Comparison of ENCODE assay signal across 8 cellular contexts in genomic region chr12:50923361-50924130, GRCh38. TPM values are rescaled to one million over a fixed set of nuclear protein-coding genes. Genes with fewer than 3 reads are reported as not detected.
DNase-seq lines count a peak whose midpoint lies in the region; ATAC-seq, FAIRE-seq and TF ChIP-seq lines count a peak whose summit lies in the region.

No MANE protein-coding gene starts in this region.

- no peaks in the 10 kb centered on the region for H3K36me3 ChIP-seq in GM12878 (ENCODE audit: control insufficient read depth in 2 of 2, insufficient read depth in 2 of 2, low read length in 1 of 2)
- no peaks in the 10 kb centered on the region for H3K36me3 ChIP-seq in mesenchymal stem cell (ENCODE audit: control insufficient read depth in 1 of 2, insufficient read depth in 2 of 2, low read depth in 1 of 2, low read length in 2 of 2)

- ATAC-seq in activated CD8-positive, alpha-beta memory T cell treated with anti-CD3 and anti-CD28 coated beads, Interleukin-2, amount 10 ng/mL, durations not matched to agents 7 days and 5 days, result no peak
- ATAC-seq in GM12878 (no peak), HG03108 (IDR thresholded peaks at IDR 0.05; ENCODE audit: unreplicated experiment) (no peak)

- no peaks in the 10 kb centered on the region for H3K9me3 Mint-ChIP-seq in activated CD8-positive, alpha-beta memory T cell treated with anti-CD3 and anti-CD28 coated beads, Interleukin-2, amount 10 ng/mL, durations not matched to agents 7 days and 5 days (ENCODE audit: low read depth)
- H3K9me3 Mint-ChIP-seq in type B pancreatic cell, result peaks cover 1% of the 10 kb centered on the region

- H2BK15ac ChIP-seq in mesenchymal stem cell (ENCODE audit: low read depth, poor library complexity, severe bottlenecking), result no peak overlapping the region

- no peak overlapping the region for H2BK5ac ChIP-seq in mesenchymal stem cell (ENCODE audit: low read depth, low read length, poor library complexity, severe bottlenecking)

- peak overlapping the region; percentile 19 for H3K9ac ChIP-seq in GM12878 (ENCODE audit: control insufficient read depth, insufficient read depth, low read length)
- peak overlapping the region; percentile 94 for H3K9ac ChIP-seq in mesenchymal stem cell (ENCODE audit: low read length)

- no peaks in the 10 kb centered on the region for H3K27me3 Mint-ChIP-seq in activated CD8-positive, alpha-beta memory T cell treated with anti-CD3 and anti-CD28 coated beads, Interleukin-2, amount 10 ng/mL, durations not matched to agents 7 days and 5 days
- no peaks in the 10 kb centered on the region for H3K27me3 Mint-ChIP-seq in type B pancreatic cell

- no peak overlapping the region for H4K91ac ChIP-seq in mesenchymal stem cell (ENCODE audit: low read length)

- peak overlapping the region; percentile 52 to 89 for H3K18ac ChIP-seq in mesenchymal stem cell (ENCODE audit: low read depth in 1 of 2, low read length in 2 of 2)

- peak overlapping the region in 1 of 2 experiments; percentile 54 for H3K4ac ChIP-seq in mesenchymal stem cell (ENCODE audit: low read depth in 1 of 2, low read length in 2 of 2)

- no peaks in the 10 kb centered on the region for H3K79me1 ChIP-seq in mesenchymal stem cell (replicated peaks; ENCODE audit: low read length, poor library complexity, severe bottlenecking)

- no TSS peak for BruUV-seq in GM12878 (replicated peaks; lab: Mats Ljungman, UMichigan)

- no peak overlapping the region for H2AFZ ChIP-seq in GM12878 (ENCODE audit: control insufficient read depth, low read depth, low read length)
- no peak overlapping the region for H2AFZ ChIP-seq in mesenchymal stem cell (ENCODE audit: low read depth, low read length)

- H3K27me3 ChIP-seq in GM12878 (replicated peaks in 1 of 2; ENCODE audit: control insufficient read depth in 2 of 2, insufficient read depth in 2 of 2, low read length in 1 of 2), result no peaks in the 10 kb centered on the region
- H3K27me3 ChIP-seq in mesenchymal stem cell (ENCODE audit: control insufficient read depth in 1 of 2, insufficient read depth in 1 of 2, low read length in 2 of 2), result no peaks in the 10 kb centered on the region

- in situ Hi-C loops in GM12878 (cut with MboI), result no loop called here

- DNase-seq in activated CD8-positive, alpha-beta memory T cell treated with anti-CD3 and anti-CD28 coated beads, Interleukin-2, amount 10 ng/mL, durations not matched to agents 7 days and 5 days, result peak; percentile 27
- DNase-seq in activated CD8-positive, alpha-beta memory T cell treated with anti-CD3 and anti-CD28 coated beads, Interleukin-2, amount 50 U/mL, for 4 hours, result no peak
- DNase-seq in GM12878 (ENCODE audit: low read depth, low spot score), result no peak
- DNase-seq in mesenchymal stem cell, result no peak
- DNase-seq in type B pancreatic cell (ENCODE audit: extremely low spot score, unreplicated experiment), result no peak
- DNase-seq in NCI-H446 (lab: John Stamatoyannopoulos, UW), result no peak
- DNase-seq in NCI-H510A (lab: John Stamatoyannopoulos, UW), result no peak

- H3K4me3 Mint-ChIP-seq in activated CD8-positive, alpha-beta memory T cell treated with anti-CD3 and anti-CD28 coated beads, Interleukin-2, amount 10 ng/mL, durations not matched to agents 7 days and 5 days, result peak overlapping the region; percentile 72
- peak overlapping the region; percentile 86 for H3K4me3 Mint-ChIP-seq in type B pancreatic cell

- peak overlapping the region; percentile 78 for H3K4me2 ChIP-seq in GM12878 (ENCODE audit: control insufficient read depth, insufficient read depth)
- H3K4me2 ChIP-seq in mesenchymal stem cell (ENCODE audit: low read length, poor library complexity, severe bottlenecking), result peak overlapping the region; percentile 85

- no peak overlapping the region for H4K8ac ChIP-seq in mesenchymal stem cell (ENCODE audit: low read length)

- H3K27ac ChIP-seq in GM12878 (ENCODE audit: control insufficient read depth, insufficient read depth) (peak overlapping the region; percentile 59), mesenchymal stem cell (ENCODE audit: low read length, poor library complexity, severe bottlenecking) (peak overlapping the region; percentile 40)

- peak overlapping the region; percentile 63 to 73 for H2BK12ac ChIP-seq in mesenchymal stem cell (ENCODE audit: low read length in 2 of 2)

- POLR2A ChIA-PET in GM12878 (lab: Charles Lee), result interaction anchor here (0.6 to 0.7 kb wide), 4 partner anchors 21 to 159 kb away, joined by 4 to 5 read pairs (median 4); no protein-coding TSS in a partner anchor

- peaks cover 50% of the 10 kb centered on the region for H3K4me1 Mint-ChIP-seq in activated CD8-positive, alpha-beta memory T cell treated with anti-CD3 and anti-CD28 coated beads, Interleukin-2, amount 10 ng/mL, durations not matched to agents 7 days and 5 days
- H3K4me1 Mint-ChIP-seq in type B pancreatic cell (ENCODE audit: unreplicated experiment), result peaks cover 48% of the 10 kb centered on the region

- no peak overlapping the region for H3K23ac ChIP-seq in mesenchymal stem cell (ENCODE audit: low read length in 2 of 2)

- TF ChIP-seq EP300 in GM12878 (IDR thresholded peaks at IDR 0.05; ENCODE audit: borderline replicate concordance in 1 of 2, control insufficient read depth in 1 of 2, low read depth in 2 of 2, low read length in 2 of 2), result no peak

- intact Hi-C loops in GM12878 (cut with micrococcal nuclease; ENCODE audit: unreplicated experiment), result no loop called here

- peak overlapping the region; percentile 90 for H2BK120ac ChIP-seq in mesenchymal stem cell (ENCODE audit: low read depth, low read length)

- no peak for TF ChIP-seq POLR2A in GM12878 (IDR thresholded peaks at IDR 0.05; ENCODE audit: low read depth, low read length)

- H3K14ac ChIP-seq in mesenchymal stem cell (ENCODE audit: low read length in 2 of 2), result no peak overlapping the region

- TF ChIP-seq CTCF in GM12878 (IDR thresholded peaks at IDR 0.05 in 2 of 3, conservative IDR thresholded peaks at IDR 0.05 in 1 of 3; ENCODE audit: control insufficient read depth in 2 of 3, extremely low read depth in 1 of 3, insufficient read depth in 1 of 3, low read depth in 3 of 3, low read length in 3 of 3) (no peak), type B pancreatic cell (conservative IDR thresholded peaks at IDR 0.05) (no peak)

- H3K27ac Mint-ChIP-seq in activated CD8-positive, alpha-beta memory T cell treated with anti-CD3 and anti-CD28 coated beads, Interleukin-2, amount 10 ng/mL, durations not matched to agents 7 days and 5 days, result peak overlapping the region; percentile 82
- H3K27ac Mint-ChIP-seq in type B pancreatic cell, result peak overlapping the region; percentile 86

- no peak overlapping the region for H2AK5ac ChIP-seq in mesenchymal stem cell (ENCODE audit: low read length, severe bottlenecking)

- H3K79me2 ChIP-seq in GM12878 (ENCODE audit: control insufficient read depth, insufficient read depth, low read length), result no peaks in the 10 kb centered on the region

- H3K4me3 ChIP-seq in GM12878 (0 out of 2 replicates have a peak overlapping the region, but pooled peaks have one; percentile 28), mesenchymal stem cell (ENCODE audit: insufficient read depth in 1 of 2, low read depth in 1 of 2, low read length in 2 of 2) (peak overlapping the region in 1 of 2 experiments; percentile 84)

- TF ChIP-seq RAD21 in GM12878 (IDR thresholded peaks at IDR 0.05; ENCODE audit: insufficient read depth, low read depth, low read length), result no peak

- no peak for FAIRE-seq in GM12878 (lab: Jason Lieb, UNC)

- RAD21 ChIA-PET in GM12878 (lab: Charles Lee; ENCODE audit: unreplicated experiment), result interaction anchor here (0.6 to 1.0 kb wide), 2 partner anchors 93 to 418 kb away, joined by 3 read pairs; no protein-coding TSS in a partner anchor

- no peaks in the 10 kb centered on the region; the same call in 2 of the 3 replicates for H3K9me3 ChIP-seq in GM12878 (replicated peaks; ENCODE audit: control insufficient read depth, insufficient read depth, low read length)
- H3K9me3 ChIP-seq in mesenchymal stem cell (ENCODE audit: control insufficient read depth, low read length), result no peaks in the 10 kb centered on the region

- CTCF ChIA-PET in activated CD8-positive, alpha-beta memory T cell treated with anti-CD3 and anti-CD28 coated beads, Interleukin-2, amount 10 ng/mL, durations not matched to agents 7 days and 5 days (lab: Charles Lee), result interaction anchor here (0.9 to 1.7 kb wide), 4 partner anchors 9 to 105 kb away, joined by 3 to 5 read pairs (median 3); partner anchors contain the start of gene SLC11A2
- CTCF ChIA-PET in GM12878 (lab: Yijun Ruan, JAX), result interaction anchor here (0.6 to 0.8 kb wide), 2 partner anchors 63 to 153 kb away, joined by 3 read pairs; no protein-coding TSS in a partner anchor

- under 1% methylated on average over 8 of the region's 8 CpGs for WGBS in GM12878 (ENCODE audit: insufficient coverage, insufficient replicate concordance, low lambda C conversion rate, missing lambda C conversion rate)
- 49% methylated on average over 8 of the region's 8 CpGs for WGBS in mesenchymal stem cell

- H3K36me3 Mint-ChIP-seq in activated CD8-positive, alpha-beta memory T cell treated with anti-CD3 and anti-CD28 coated beads, Interleukin-2, amount 10 ng/mL, durations not matched to agents 7 days and 5 days, result peaks cover 2% of the 10 kb centered on the region
- H3K36me3 Mint-ChIP-seq in type B pancreatic cell, result peaks cover 3% of the 10 kb centered on the region

- SMC1A ChIA-PET in GM12878 (lab: Charles Lee; ENCODE audit: uncharacterized antibody, unreplicated experiment), result interaction anchor here (0.6 to 2.2 kb wide), 3 partner anchors 9 to 158 kb away, joined by 3 to 6 read pairs (median 3); no protein-coding TSS in a partner anchor

- H3K4me1 ChIP-seq in GM12878 (ENCODE audit: control insufficient read depth, insufficient read depth, low read length) (peaks cover 30% of the 10 kb centered on the region), mesenchymal stem cell (ENCODE audit: control insufficient read depth, insufficient read depth, low read depth, low read length) (peaks cover 8% of the 10 kb centered on the region)

- no peaks in the 10 kb centered on the region for H4K20me1 ChIP-seq in GM12878 (ENCODE audit: control insufficient read depth, insufficient read depth)

RNA-seq across cellular contexts. Expression of gene HIGD1C, which starts 28.8 kb away (rescaled TPM):
- not detected for total RNA-seq in activated CD8-positive, alpha-beta memory T cell treated with anti-CD3 and anti-CD28 coated beads, Interleukin-2, amount 10 ng/mL, durations not matched to agents 7 days and 5 days
- total RNA-seq in GM12878 (2013; cell fraction: nucleolus; rRNA removed), result not detected in 2 replicates
- total RNA-seq in GM12878 (2014; rRNA removed), result not detected in 2 replicates
- not detected in 2 replicates for total RNA-seq in GM12878 (2014; rRNA removed; fragmentation: Illumina TruSeq; extraction: Trizol)
- not detected in 2 replicates for total RNA-seq in GM12878 (2021)
- not detected for polyA plus RNA-seq in GM12878 (2011; ENCODE audit: low read depth)
- not detected in 2 replicates for polyA plus RNA-seq in GM12878 (2011; rRNA removed)
- polyA plus RNA-seq in GM12878 (2011; cell fraction: cytosol; rRNA removed), result not detected in 2 replicates
- not detected in 2 replicates for polyA plus RNA-seq in GM12878 (2011; cell fraction: nucleus; rRNA removed)
- not detected in 2 replicates for polyA plus RNA-seq in GM12878 (2012)
- polyA plus RNA-seq in GM12878 (2014; fragmentation: Illumina TruSeq; extraction: Trizol), result not detected in 2 replicates
- not detected for polyA plus RNA-seq in GM12878 (2014; fragmentation: Nextera tagmentation; extraction: Ambion mirVana)
- polyA plus RNA-seq in GM12878 (2014; rRNA removed), result not detected in 2 replicates
- not detected for polyA plus RNA-seq in GM12878 (2016; fragmentation: Nextera tagmentation; extraction: Ambion mirVana)
- polyA minus RNA-seq in GM12878 (2011; rRNA and poly(A)+ RNA removed), result not detected in 2 replicates
- polyA minus RNA-seq in GM12878 (2011; cell fraction: cytosol; rRNA and poly(A)+ RNA removed), result not detected in 2 replicates
- not detected in 2 replicates for polyA minus RNA-seq in GM12878 (2011; cell fraction: nucleus; rRNA and poly(A)+ RNA removed)
- not detected for polyA plus RNA-seq in mesenchymal stem cell (2013, experiment 1 of 2)
- polyA plus RNA-seq in mesenchymal stem cell (2013, experiment 2 of 2), result not detected
- not detected in 2 replicates for total RNA-seq in type B pancreatic cell (ENCODE audit: low replicate concordance)
